Comparison of ENCODE assay signal across 8 cellular contexts in genomic region chr5:5422819-5423515, GRCh38. TPM values are rescaled to one million over a fixed set of nuclear protein-coding genes. Genes with fewer than 3 reads are reported as not detected.
DNase-seq lines count a peak whose midpoint lies in the region; ATAC-seq and TF ChIP-seq lines count a peak whose summit lies in the region.

No MANE protein-coding gene starts in this region.

- peaks cover 47% of the 10 kb centered on the region for H3K4me1 ChIP-seq in KMS-11 (ENCODE audit: low read depth, poor library complexity, severe bottlenecking)
- peaks cover 9% of the 10 kb centered on the region for H3K4me1 ChIP-seq in mesendoderm (ENCODE audit: control insufficient read depth, low read depth, low read length)
- peaks cover 4 to 5% of the 10 kb centered on the region in 2 donors for H3K4me1 ChIP-seq in uterus

- peak overlapping the region; percentile 26 for H3K18ac ChIP-seq in mesendoderm (ENCODE audit: low read length)

- no peak overlapping the region for H3K23ac ChIP-seq in mesendoderm (ENCODE audit: low read length)

- peak overlapping the region; percentile 27 for H3K4ac ChIP-seq in mesendoderm (ENCODE audit: low read depth, low read length)

- H3K4me3 ChIP-seq in GM12864 (ENCODE audit: low read depth, low read length) (peak overlapping the region; percentile 92), KMS-11 (IDR thresholded peaks at IDR 0.05; ENCODE audit: insufficient read depth, low read depth, low read length) (no peak overlapping the region), brain microvascular endothelial cell (ENCODE audit: low read depth, low read length) (peak overlapping the region; percentile 88), mesendoderm (ENCODE audit: low read length) (peak overlapping the region; percentile 94), uterus (peak overlapping the region; percentile 77 to 100)

- H3K9me3 ChIP-seq in uterus: no peaks in the 10 kb centered on the region

- H3K79me2 ChIP-seq in KMS-11 (ENCODE audit: insufficient read depth, low read depth) (peaks cover 53% of the 10 kb centered on the region), mesendoderm (ENCODE audit: control insufficient read depth, insufficient read depth, low read length) (peaks cover 50% of the 10 kb centered on the region)

- ATAC-seq in GM21717 (IDR thresholded peaks at IDR 0.05; ENCODE audit: unreplicated experiment): peak; percentile 11

- no peak overlapping the region for H4K8ac ChIP-seq in mesendoderm (ENCODE audit: low read depth, low read length)

- TF ChIP-seq POLR2A in uterus (IDR thresholded peaks at IDR 0.05): no peak

- TF ChIP-seq CTCF in GM12864 (IDR thresholded peaks at IDR 0.05; ENCODE audit: low read depth, low read length, missing control alignments): no peak
- TF ChIP-seq CTCF in KMS-11 (conservative IDR thresholded peaks at IDR 0.05; ENCODE audit: low read depth, low read length): no peak
- no peak for TF ChIP-seq CTCF in brain microvascular endothelial cell (IDR thresholded peaks at IDR 0.05; ENCODE audit: low read depth, low read length, missing control alignments)
- no peak for TF ChIP-seq CTCF in uterus (IDR thresholded peaks at IDR 0.05)

- in situ Hi-C loops in brain microvascular endothelial cell (cut with HindIII; ENCODE audit: low pct_ligation_motif_present, low sequenced_read_pairs): no loop called here

- H3K27me3 ChIP-seq in KMS-11 (ENCODE audit: insufficient read depth, low read depth) (no peaks in the 10 kb centered on the region), brain microvascular endothelial cell (replicated peaks) (no peaks in the 10 kb centered on the region), mesendoderm (ENCODE audit: insufficient read depth, low read length, poor library complexity) (no peaks in the 10 kb centered on the region), uterus (no peaks in the 10 kb centered on the region)

- no CpG with 5 or more reads among the region's 58 CpGs for WGBS in mesendoderm (ENCODE audit: extremely low coverage, insufficient coverage, low lambda C conversion rate)

- peak overlapping the region; percentile 95 for H3K27ac ChIP-seq in KMS-11
- peak overlapping the region; percentile 99 for H3K27ac ChIP-seq in brain microvascular endothelial cell
- H3K27ac ChIP-seq in mesendoderm (ENCODE audit: low read depth, low read length): no peak overlapping the region
- H3K27ac ChIP-seq in uterus: peak overlapping the region; percentile 95 to 98

- H2AK5ac ChIP-seq in mesendoderm (ENCODE audit: low read length): no peak overlapping the region

- intact Hi-C loops in uterus (cut with DNase I; ENCODE audit: low total_unique reads): no loop called here

- DNase-seq in GM12864 (ENCODE audit: low read depth) (no peak), brain microvascular endothelial cell (no peak), mesendoderm (no peak), uterus (no peak), HCEC 1CT (no peak), T-helper 9 cell (no peak)

- H4K20me1 ChIP-seq in KMS-11 (ENCODE audit: insufficient read depth): no peaks in the 10 kb centered on the region; the same call in 1 of the 2 replicates

- H3K79me1 ChIP-seq in mesendoderm (ENCODE audit: low read length): peaks cover 21% of the 10 kb centered on the region

- H3K4me2 ChIP-seq in KMS-11: peak overlapping the region; percentile 91
- peak overlapping the region; percentile 96 for H3K4me2 ChIP-seq in mesendoderm (ENCODE audit: low read length)

- H3K56ac ChIP-seq in mesendoderm (ENCODE audit: low read length): peak overlapping the region; percentile 85

- H2BK15ac ChIP-seq in mesendoderm (replicated peaks; ENCODE audit: low read depth): no peak overlapping the region

- no peak overlapping the region for H2BK5ac ChIP-seq in mesendoderm (ENCODE audit: low read length)

- H3K9ac ChIP-seq in KMS-11 (peak overlapping the region; percentile 82), mesendoderm (ENCODE audit: low read length) (peak overlapping the region; percentile 86)

- no peak overlapping the region for H4K5ac ChIP-seq in mesendoderm (ENCODE audit: low read length)

- no peak overlapping the region for H2BK120ac ChIP-seq in mesendoderm (ENCODE audit: low read depth, low read length)

- H2AFZ ChIP-seq in KMS-11 (ENCODE audit: low read depth): peak overlapping the region; percentile 78

- H3K36me3 ChIP-seq in KMS-11 (ENCODE audit: insufficient read depth) (no peaks in the 10 kb centered on the region), brain microvascular endothelial cell (replicated peaks) (peaks cover 3% of the 10 kb centered on the region), mesendoderm (ENCODE audit: control insufficient read depth, insufficient read depth, low read length) (no peaks in the 10 kb centered on the region), uterus (no peaks in the 10 kb centered on the region)

RNA-seq across cellular contexts. Expression of gene ICE1, which starts 0.5 kb away (rescaled TPM):
- polyA plus RNA-seq in mesendoderm (2013, experiment 1 of 2): 26.4 TPM
- polyA plus RNA-seq in mesendoderm (2013, experiment 2 of 2): 26.6 TPM
- total RNA-seq in uterus: 100 to 1,000 TPM in 1 of 4 donors, 10 to 100 TPM in 3; 23.2 to 218 (median 55.1) TPM
